Comparison of ENCODE assay signal across 30 cellular contexts in genomic region chr19:3691372-3691716, GRCh38. TPM values are rescaled to one million over a fixed set of nuclear protein-coding genes. Genes with fewer than 3 reads are reported as not detected.
A peak's percentile ranks its signal among the peaks of the same experiment; 100 is the strongest.
DNase-seq lines count a peak whose midpoint lies in the region; ATAC-seq, FAIRE-seq and TF ChIP-seq lines count a peak whose summit lies in the region.
"Had no signal": no experiment of that assay in that cellular context is flagged by ENCODE, and none has a peak within 500 bp of the region (broad histone marks: within the 10 kb centered on the region; RNA-seq: fewer than 3 reads in every experiment).

No MANE protein-coding gene starts in this region.

- H3K4me1 ChIP-seq in HepG2 (ENCODE audit: insufficient read depth, low read length): peaks cover 22% of the 10 kb centered on the region
- H3K4me1 ChIP-seq: Caco-2 had no signal

- H3K9me3 Mint-ChIP-seq in natural killer cell treated with Interleukin-12 subunit alpha and Interleukin-12 subunit beta and Interleukin-15 and Interleukin-18, amount 100 ng/mL, for 72 hours: no peaks in the 10 kb centered on the region
- H3K9me3 Mint-ChIP-seq in natural killer cell: no peaks in the 10 kb centered on the region
- H3K9me3 Mint-ChIP-seq: GM23338, HFFc6 had no signal

- H3K9me3 ChIP-seq in T-helper 17 cell (ENCODE audit: control insufficient read depth, low read length, poor library complexity, severe bottlenecking) (no peaks in the 10 kb centered on the region), HepG2 (ENCODE audit: low read length) (no peaks in the 10 kb centered on the region)
- H3K9me3 ChIP-seq: Caco-2, left lung, right atrium auricular region, tibial nerve had no signal

- no peak overlapping the region for H3K4me3 ChIP-seq in HepG2 (replicated peaks in 1 of 3; ENCODE audit: insufficient read depth in 1 of 3, low read depth in 2 of 3, low read length in 3 of 3)
- H3K4me3 ChIP-seq: GM23338, left lung, right atrium auricular region, smooth muscle cell, tibial nerve had no signal

- H3K27ac ChIP-seq in HepG2 (ENCODE audit: extremely low read length, insufficient read depth, low read length): no peak overlapping the region
- H3K27ac ChIP-seq: epithelial cell of prostate, left lung, tibial nerve had no signal

- ATAC-seq in natural killer cell treated with Interleukin-12 subunit alpha and Interleukin-12 subunit beta and Interleukin-15 and Interleukin-18, amount 100 ng/mL, for 72 hours: no peak
- ATAC-seq in natural killer cell: no peak
- ATAC-seq in T-helper 17 cell: peak; percentile 10
- ATAC-seq in HepG2: no peak
- ATAC-seq: GM23338, left lung, Right ventricle myocardium inferior had no signal

- H2AFZ ChIP-seq in HepG2 (ENCODE audit: low read length): no peak overlapping the region
- H2AFZ ChIP-seq: GM23338 had no signal

- TF ChIP-seq RAD21 in HepG2 (CRISPR knock-in tag; IDR thresholded peaks at IDR 0.05): no peak

- POLR2A ChIA-PET in HepG2 (lab: Yijun Ruan, JAX): no interaction called here

- CTCF ChIA-PET in HepG2 (lab: Yijun Ruan, JAX; ENCODE audit: low intra/inter-chr PET ratio, low total read pairs): no interaction called here

- DNase-seq in natural killer cell treated with Interleukin-12 subunit alpha and Interleukin-12 subunit beta and Interleukin-15 and Interleukin-18, amount 100 ng/mL, for 72 hours (ENCODE audit: low spot score): no peak
- DNase-seq in natural killer cell (no peak), T-helper 17 cell (no peak), HepG2 (ENCODE audit: low spot score) (no peak), SHP77 (lab: John Stamatoyannopoulos, UW) (no peak), hypothalamus (lab: John Stamatoyannopoulos, UW) (no peak), NCI-H1105 treated with DMSO at 0.1 percent for 48 hours (lab: John Stamatoyannopoulos, UW) (no peak)
- DNase-seq: activated CD4-positive, CD25-positive, alpha-beta regulatory T cell treated with anti-CD3 and anti-CD28 coated beads, Interleukin-2, amount 50 U/mL, for 72 hours; activated CD8-positive, alpha-beta memory T cell treated with anti-CD3 and anti-CD28 coated beads for 24 hours; activated naive CD4-positive, alpha-beta T cell treated with anti-CD3 and anti-CD28 coated beads, Interleukin-2, amount 10 ng/mL, durations not matched to agents 7 days and 5 days; anterior cingulate cortex; Caco-2; effector CD4-positive, alpha-beta T cell; HFFc6; mesendoderm; NCI-H2107; NCI-H345; NCI-H69; posterior cingulate gyrus; stimulated activated CD4-positive, alpha-beta T cell treated with anti-CD3 and anti-CD28 coated beads, Interleukin-1b, Interleukin-23, amount 100 ng/mL, for 48 hours had no signal

- no TSS peak for BruUV-seq in HepG2 (replicated peaks; lab: Mats Ljungman, UMichigan)

- H3K4me2 ChIP-seq in HepG2 (ENCODE audit: low read depth, low read length): no peak overlapping the region
- H3K4me2 ChIP-seq: GM23338, smooth muscle cell had no signal

- TF ChIP-seq CTCF in natural killer cell (IDR thresholded peaks at IDR 0.05): no peak
- TF ChIP-seq CTCF in HepG2 (CRISPR knock-in tag; IDR thresholded peaks at IDR 0.05): no peak

- no peak for TF ChIP-seq EP300 in HepG2 (IDR thresholded peaks at IDR 0.05; ENCODE audit: low read depth in 2 of 2, low read length in 2 of 2)
- no peak for TF ChIP-seq EP300 in HepG2 (CRISPR knock-in tag; IDR thresholded peaks at IDR 0.05; ENCODE audit: borderline replicate concordance)

- WGBS in HepG2 (ENCODE audit: low lambda C conversion rate): 92% methylated on average over 16 of the region's 16 CpGs

- no peak for FAIRE-seq in HepG2 (lab: Jason Lieb, UNC)
- FAIRE-seq: colon had no signal

- H3K27me3 Mint-ChIP-seq in natural killer cell treated with Interleukin-12 subunit alpha and Interleukin-12 subunit beta and Interleukin-15 and Interleukin-18, amount 100 ng/mL, for 72 hours: no peaks in the 10 kb centered on the region
- H3K27me3 Mint-ChIP-seq in natural killer cell (ENCODE audit: low read depth in 2 of 2) (no peaks in the 10 kb centered on the region), T-helper 17 cell (no peaks in the 10 kb centered on the region)

- H3K27me3 ChIP-seq in HepG2 (ENCODE audit: control insufficient read depth in 1 of 2, insufficient read depth in 2 of 2, low read length in 2 of 2): no peaks in the 10 kb centered on the region
- H3K27me3 ChIP-seq: right atrium auricular region, tibial nerve had no signal

- H3K36me3 Mint-ChIP-seq in natural killer cell treated with Interleukin-12 subunit alpha and Interleukin-12 subunit beta and Interleukin-15 and Interleukin-18, amount 100 ng/mL, for 72 hours: no peaks in the 10 kb centered on the region
- H3K36me3 Mint-ChIP-seq in natural killer cell (no peaks in the 10 kb centered on the region), T-helper 17 cell (ENCODE audit: low read depth) (no peaks in the 10 kb centered on the region)

- in situ Hi-C loops in HepG2 (cut with HindIII; ENCODE audit: extremely low pct_ligation_motif_present, low pct_unique_long_range_greater_than_20kb): no loop called here

- peak overlapping the region; percentile 15 to 29 for H3K27ac Mint-ChIP-seq in natural killer cell treated with Interleukin-12 subunit alpha and Interleukin-12 subunit beta and Interleukin-15 and Interleukin-18, amount 100 ng/mL, for 72 hours
- H3K27ac Mint-ChIP-seq in natural killer cell (peak overlapping the region in 1 of 2 donors; percentile 18), T-helper 17 cell (peak overlapping the region; percentile 3)
- H3K27ac Mint-ChIP-seq: activated naive CD4-positive, alpha-beta T cell treated with anti-CD3 and anti-CD28 coated beads, Interleukin-2, amount 10 ng/mL, durations not matched to agents 7 days and 5 days; GM23338; HFFc6 had no signal

- H3K36me3 ChIP-seq in HepG2 (replicated peaks in 1 of 2; ENCODE audit: control insufficient read depth in 1 of 2, insufficient read depth in 2 of 2, low read length in 2 of 2): no peaks in the 10 kb centered on the region

- peak overlapping the region; percentile 25 for H3K4me3 Mint-ChIP-seq in natural killer cell treated with Interleukin-12 subunit alpha and Interleukin-12 subunit beta and Interleukin-15 and Interleukin-18, amount 100 ng/mL, for 72 hours
- H3K4me3 Mint-ChIP-seq in natural killer cell: no peak overlapping the region
- peak overlapping the region; percentile 61 for H3K4me3 Mint-ChIP-seq in T-helper 17 cell
- H3K4me3 Mint-ChIP-seq: activated naive CD4-positive, alpha-beta T cell treated with anti-CD3 and anti-CD28 coated beads, Interleukin-2, amount 10 ng/mL, durations not matched to agents 7 days and 5 days; GM23338; HFFc6 had no signal

- H3K9ac ChIP-seq in HepG2 (ENCODE audit: insufficient read depth, low read depth, low read length): no peak overlapping the region

- intact Hi-C loops in natural killer cell (cut with micrococcal nuclease) (no loop called here), HepG2 (cut with micrococcal nuclease; ENCODE audit: unreplicated experiment) (no loop called here)

- H3K79me2 ChIP-seq in HepG2 (ENCODE audit: insufficient read depth, low read length): peaks cover 5% of the 10 kb centered on the region

- no peak for TF ChIP-seq POLR2A in HepG2 (IDR thresholded peaks at IDR 0.05; ENCODE audit: insufficient read depth in 1 of 2, low read depth in 2 of 2, low read length in 2 of 2)

- peaks cover 27 to 40% of the 10 kb centered on the region in 2 donors for H3K4me1 Mint-ChIP-seq in natural killer cell treated with Interleukin-12 subunit alpha and Interleukin-12 subunit beta and Interleukin-15 and Interleukin-18, amount 100 ng/mL, for 72 hours (ENCODE audit: low read depth in 2 of 2)
- H3K4me1 Mint-ChIP-seq in natural killer cell (peaks cover 27 to 63% of the 10 kb centered on the region in 2 donors), T-helper 17 cell (peaks cover 43% of the 10 kb centered on the region)

- H4K20me1 ChIP-seq in HepG2 (ENCODE audit: insufficient read depth, low read length): peaks cover 8% of the 10 kb centered on the region; the same call in 1 of the 2 replicates

RNA-seq across cellular contexts. Expression of gene PIP5K1C, which starts 8.9 kb away (rescaled TPM):
- 10 to 100 TPM; 27.0 to 29.6 TPM for total RNA-seq in natural killer cell treated with Interleukin-12 subunit alpha and Interleukin-12 subunit beta and Interleukin-15 and Interleukin-18, amount 100 ng/mL, for 72 hours
- 10 to 100 TPM; 35.0 to 49.2 (median 36.8) TPM for total RNA-seq in natural killer cell
- 10 to 100 TPM; 21.7 to 23.7 TPM for total RNA-seq in T-helper 17 cell
- 4.3 and 5.2 TPM in 2 replicates for total RNA-seq in HepG2 (2016; rRNA removed; fragmentation: Illumina TruSeq; extraction: Trizol)
- total RNA-seq in HepG2 (2016; cell fraction: cytosol; rRNA removed; fragmentation: Illumina TruSeq; extraction: Trizol; ENCODE audit: low read depth): 7.1 TPM in 2 replicates
- total RNA-seq in HepG2 (2016; cell fraction: insoluble cytoplasmic fraction; rRNA removed; fragmentation: Illumina TruSeq; extraction: Trizol): 3.5 and 4.4 TPM in 2 replicates
- total RNA-seq in HepG2 (2016; cell fraction: membrane; rRNA removed; fragmentation: Illumina TruSeq; extraction: Trizol): 6.2 and 6.4 TPM in 2 replicates
- 3.7 and 4.3 TPM in 2 replicates for total RNA-seq in HepG2 (2016; cell fraction: nucleus; rRNA removed; fragmentation: Illumina TruSeq; extraction: Trizol)
- polyA plus RNA-seq in HepG2 (2011; rRNA removed): 3.6 and 4.8 TPM in 2 replicates
- polyA plus RNA-seq in HepG2 (2011; cell fraction: cytosol; rRNA removed): 1.9 and 2.3 TPM in 2 replicates
- polyA plus RNA-seq in HepG2 (2011; cell fraction: nucleus; rRNA removed): 11.5 and 14.0 TPM in 2 replicates
- 6.4 and 8.6 TPM in 2 replicates for polyA plus RNA-seq in HepG2 (2012)
- polyA plus RNA-seq in HepG2 (2016; cell fraction: cytosol; fragmentation: Illumina TruSeq; extraction: Trizol; ENCODE audit: low read depth): 0.99 and 1.0 TPM in 2 replicates
- polyA plus RNA-seq in HepG2 (2016; cell fraction: insoluble cytoplasmic fraction; fragmentation: Illumina TruSeq; extraction: Trizol; ENCODE audit: low read depth): 6.8 and 10.5 TPM in 2 replicates
- 4.0 and 4.6 TPM in 2 replicates for polyA plus RNA-seq in HepG2 (2016; cell fraction: membrane; fragmentation: Illumina TruSeq; extraction: Trizol; ENCODE audit: low read depth)
- polyA plus RNA-seq in HepG2 (2016; cell fraction: nucleus; fragmentation: Illumina TruSeq; extraction: Trizol; ENCODE audit: insufficient read depth, low read depth): 16.9 and 17.1 TPM in 2 replicates
- polyA minus RNA-seq in HepG2 (2011; rRNA and poly(A)+ RNA removed; ENCODE audit: low replicate concordance): 21.9 and 27.3 TPM in 2 replicates
- polyA minus RNA-seq in HepG2 (2011; cell fraction: cytosol; rRNA and poly(A)+ RNA removed): 6.3 and 12.3 TPM in 2 replicates
- polyA minus RNA-seq in HepG2 (2011; cell fraction: nucleus; rRNA and poly(A)+ RNA removed): 5.9 and 6.3 TPM in 2 replicates

RNA-seq across cellular contexts. Expression of gene TJP3, which starts 16.8 kb away (rescaled TPM):
- 1 to 10 TPM in 1 of 2 donors, under 1 TPM in 1; 0.57 to 2.1 TPM for total RNA-seq in natural killer cell treated with Interleukin-12 subunit alpha and Interleukin-12 subunit beta and Interleukin-15 and Interleukin-18, amount 100 ng/mL, for 72 hours
- 1 to 10 TPM; 1.1 to 2.9 (median 1.3) TPM for total RNA-seq in natural killer cell
- 10 to 100 TPM; 13.4 to 14.2 TPM for total RNA-seq in T-helper 17 cell
- 20.6 and 21.5 TPM in 2 replicates for total RNA-seq in HepG2 (2016; rRNA removed; fragmentation: Illumina TruSeq; extraction: Trizol)
- 4.8 and 6.1 TPM in 2 replicates for total RNA-seq in HepG2 (2016; cell fraction: cytosol; rRNA removed; fragmentation: Illumina TruSeq; extraction: Trizol; ENCODE audit: low read depth)
- total RNA-seq in HepG2 (2016; cell fraction: insoluble cytoplasmic fraction; rRNA removed; fragmentation: Illumina TruSeq; extraction: Trizol): 12.8 and 26.0 TPM in 2 replicates
- 6.5 and 7.3 TPM in 2 replicates for total RNA-seq in HepG2 (2016; cell fraction: membrane; rRNA removed; fragmentation: Illumina TruSeq; extraction: Trizol)
- total RNA-seq in HepG2 (2016; cell fraction: nucleus; rRNA removed; fragmentation: Illumina TruSeq; extraction: Trizol): 21.9 and 26.6 TPM in 2 replicates
- 2.3 and 3.3 TPM in 2 replicates for polyA plus RNA-seq in HepG2 (2011; rRNA removed)
- polyA plus RNA-seq in HepG2 (2011; cell fraction: cytosol; rRNA removed): 0.60 and 0.95 TPM in 2 replicates
- 7.0 and 7.9 TPM in 2 replicates for polyA plus RNA-seq in HepG2 (2011; cell fraction: nucleus; rRNA removed)
- polyA plus RNA-seq in HepG2 (2012): 5.3 and 9.8 TPM in 2 replicates
- polyA plus RNA-seq in HepG2 (2016; cell fraction: cytosol; fragmentation: Illumina TruSeq; extraction: Trizol; ENCODE audit: low read depth): 1.8 and 2.4 TPM in 2 replicates
- polyA plus RNA-seq in HepG2 (2016; cell fraction: insoluble cytoplasmic fraction; fragmentation: Illumina TruSeq; extraction: Trizol; ENCODE audit: low read depth): 14.4 and 15.0 TPM in 2 replicates
- polyA plus RNA-seq in HepG2 (2016; cell fraction: membrane; fragmentation: Illumina TruSeq; extraction: Trizol; ENCODE audit: low read depth): 3.0 and 3.4 TPM in 2 replicates
- polyA plus RNA-seq in HepG2 (2016; cell fraction: nucleus; fragmentation: Illumina TruSeq; extraction: Trizol; ENCODE audit: insufficient read depth, low read depth): 30.0 and 33.5 TPM in 2 replicates
- polyA minus RNA-seq in HepG2 (2011; rRNA and poly(A)+ RNA removed; ENCODE audit: low replicate concordance): 4.2 and 4.7 TPM in 2 replicates
- polyA minus RNA-seq in HepG2 (2011; cell fraction: cytosol; rRNA and poly(A)+ RNA removed): 4.5 and 6.3 TPM in 2 replicates
- polyA minus RNA-seq in HepG2 (2011; cell fraction: nucleus; rRNA and poly(A)+ RNA removed): 3.5 and 6.6 TPM in 2 replicates
- total RNA-seq: HFFc6 had no signal
- polyA plus RNA-seq: AG04450, BJ had no signal
